In the genomic region with DNA sequence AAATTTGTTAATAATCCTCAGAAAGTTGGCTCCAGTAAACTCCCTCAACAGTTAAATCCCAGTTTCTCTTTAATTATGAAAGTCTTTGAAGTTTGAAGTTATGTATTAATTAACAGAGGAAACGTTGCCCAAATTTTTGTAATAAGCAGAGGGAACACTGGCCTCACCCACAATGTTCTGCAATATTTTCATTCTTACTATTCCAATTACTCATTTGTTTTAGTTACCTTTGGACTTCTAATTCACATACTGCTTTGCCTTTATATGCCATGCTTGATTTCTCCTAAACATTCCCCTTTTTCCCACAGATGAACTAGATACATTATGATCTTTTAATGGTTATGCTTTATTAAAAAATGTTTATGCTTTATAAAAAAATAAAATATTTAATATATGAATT, we compare ENCODE assay signal across 31 cellular contexts.
"Had no signal": no experiment of that assay in that cellular context is flagged by ENCODE, and none has a peak within 500 bp of the region (broad histone marks: within the 10 kb centered on the region; RNA-seq: fewer than 3 reads in every experiment).

No MANE protein-coding gene starts in this region.

- H3K36me3 Mint-ChIP-seq: activated CD8-positive, alpha-beta memory T cell treated with anti-CD3 and anti-CD28 coated beads, Interleukin-2, amount 10 ng/mL, durations not matched to agents 7 days and 5 days; activated naive CD4-positive, alpha-beta T cell treated with anti-CD3 and anti-CD28 coated beads, Interleukin-2, amount 50 U/mL, for 72 hours had no signal

- H3K27ac Mint-ChIP-seq: activated CD4-positive, alpha-beta memory T cell treated with anti-CD3 and anti-CD28 coated beads for 36 hours; activated CD4-positive, alpha-beta T cell treated with anti-CD3 and anti-CD28 coated beads for 36 hours; activated CD4-positive, alpha-beta T cell treated with anti-CD3 and anti-CD28 coated beads, Interleukin-2, amount 10 ng/mL, durations not matched to agents 24 days and 14 days; activated CD8-positive, alpha-beta memory T cell treated with anti-CD3 and anti-CD28 coated beads, Interleukin-2, amount 10 ng/mL, durations not matched to agents 7 days and 5 days; activated CD8-positive, alpha-beta T cell treated with anti-CD3 and anti-CD28 coated beads, Interleukin-2, amount 10 ng/mL, durations not matched to agents 7 days and 5 days; activated naive CD4-positive, alpha-beta T cell treated with anti-CD3 and anti-CD28 coated beads, Interleukin-2, amount 50 U/mL, for 72 hours; activated naive CD8-positive, alpha-beta T cell treated with anti-CD3 and anti-CD28 coated beads, Interleukin-2, amount 10 ng/mL, durations not matched to agents 7 days and 5 days; activated T-helper 17 cell treated with anti-CD3 and anti-CD28 coated beads, Interleukin-2, amount 50 U/mL, for 72 hours; dendritic cell treated with granulocyte-macrophage colony-stimulating factor and Interleukin-4, amounts not matched to agents 40 ng/mL and 50 ng/mL, for 4 days; endodermal cell had no signal

- H3K4me3 ChIP-seq: coronary artery, dorsolateral prefrontal cortex had no signal

- H3K4me3 Mint-ChIP-seq: activated CD4-positive, alpha-beta memory T cell treated with anti-CD3 and anti-CD28 coated beads for 36 hours; activated CD4-positive, alpha-beta T cell treated with anti-CD3 and anti-CD28 coated beads for 36 hours; activated CD4-positive, alpha-beta T cell treated with anti-CD3 and anti-CD28 coated beads, Interleukin-2, amount 10 ng/mL, durations not matched to agents 24 days and 14 days; activated CD8-positive, alpha-beta memory T cell treated with anti-CD3 and anti-CD28 coated beads, Interleukin-2, amount 10 ng/mL, durations not matched to agents 7 days and 5 days; activated CD8-positive, alpha-beta T cell treated with anti-CD3 and anti-CD28 coated beads, Interleukin-2, amount 10 ng/mL, durations not matched to agents 7 days and 5 days; activated naive CD8-positive, alpha-beta T cell treated with anti-CD3 and anti-CD28 coated beads, Interleukin-2, amount 10 ng/mL, durations not matched to agents 7 days and 5 days; activated T-helper 17 cell treated with anti-CD3 and anti-CD28 coated beads, Interleukin-2, amount 50 U/mL, for 72 hours; central memory CD8-positive, alpha-beta T cell; dendritic cell treated with granulocyte-macrophage colony-stimulating factor and Interleukin-4, amounts not matched to agents 40 ng/mL and 50 ng/mL, for 4 days; endodermal cell had no signal

- DNase-seq: activated CD4-positive, alpha-beta memory T cell treated with anti-CD3 and anti-CD28 coated beads for 36 hours; activated CD4-positive, alpha-beta T cell treated with anti-CD3 and anti-CD28 coated beads for 36 hours; activated CD4-positive, alpha-beta T cell treated with anti-CD3 and anti-CD28 coated beads, Interleukin-2, amount 10 ng/mL, durations not matched to agents 24 days and 14 days; activated CD4-positive, CD25-positive, alpha-beta regulatory T cell; activated CD4-positive, CD25-positive, alpha-beta regulatory T cell treated with anti-CD3 and anti-CD28 coated beads, Interleukin-2, amount 50 U/mL, for 72 hours; activated CD8-positive, alpha-beta memory T cell treated with anti-CD3 and anti-CD28 coated beads, Interleukin-2, amount 10 ng/mL, durations not matched to agents 7 days and 5 days; activated CD8-positive, alpha-beta memory T cell treated with anti-CD3 and anti-CD28 coated beads, Interleukin-2, amount 50 U/mL, for 4 hours; activated CD8-positive, alpha-beta T cell treated with anti-CD3 and anti-CD28 coated beads, Interleukin-2, amount 10 ng/mL, durations not matched to agents 7 days and 5 days; activated effector memory CD4-positive, alpha-beta T cell treated with Interleukin-2 at 50 U/mL for 16 hours; activated gamma-delta T cell treated with Interleukin-2 at 50 U/mL for 16 hours; activated naive CD4-positive, alpha-beta T cell treated with Interleukin-2 at 50 U/mL for 16 hours; activated naive CD8-positive, alpha-beta T cell treated with anti-CD3 and anti-CD28 coated beads, Interleukin-2, amount 10 ng/mL, durations not matched to agents 7 days and 5 days; activated T-cell treated with anti-CD3 and anti-CD28 coated beads, Interleukin-2, amount 50 U/mL, for 1 hour; amniotic stem cell; anterior cingulate cortex; brain microvascular endothelial cell; dorsolateral prefrontal cortex; effector memory CD4-positive, alpha-beta T cell; endodermal cell; foreskin fibroblast; head of caudate nucleus; T-helper 2 cell had no signal

- H3K4me1 Mint-ChIP-seq: activated CD4-positive, alpha-beta T cell treated with anti-CD3 and anti-CD28 coated beads, Interleukin-2, amount 10 ng/mL, durations not matched to agents 24 days and 14 days; activated CD8-positive, alpha-beta memory T cell treated with anti-CD3 and anti-CD28 coated beads, Interleukin-2, amount 10 ng/mL, durations not matched to agents 7 days and 5 days; activated naive CD8-positive, alpha-beta T cell treated with anti-CD3 and anti-CD28 coated beads, Interleukin-2, amount 10 ng/mL, durations not matched to agents 7 days and 5 days; activated T-helper 17 cell treated with anti-CD3 and anti-CD28 coated beads, Interleukin-2, amount 50 U/mL, for 72 hours; central memory CD8-positive, alpha-beta T cell had no signal

- ATAC-seq: activated CD4-positive, alpha-beta T cell treated with anti-CD3 and anti-CD28 coated beads for 36 hours; activated CD8-positive, alpha-beta memory T cell treated with anti-CD3 and anti-CD28 coated beads, Interleukin-2, amount 10 ng/mL, durations not matched to agents 7 days and 5 days; activated CD8-positive, alpha-beta T cell treated with anti-CD3 and anti-CD28 coated beads, Interleukin-2, amount 10 ng/mL, durations not matched to agents 7 days and 5 days; activated naive CD4-positive, alpha-beta T cell treated with anti-CD3 and anti-CD28 coated beads, Interleukin-2, amount 50 U/mL, for 72 hours; activated T-helper 17 cell treated with anti-CD3 and anti-CD28 coated beads, Interleukin-2, amount 50 U/mL, for 72 hours; esophagus mucosa had no signal

- H3K27ac ChIP-seq: brain microvascular endothelial cell, coronary artery had no signal

- H3K27me3 Mint-ChIP-seq: activated CD4-positive, alpha-beta memory T cell treated with anti-CD3 and anti-CD28 coated beads for 36 hours; activated CD4-positive, alpha-beta T cell treated with anti-CD3 and anti-CD28 coated beads for 36 hours; activated CD4-positive, alpha-beta T cell treated with anti-CD3 and anti-CD28 coated beads, Interleukin-2, amount 10 ng/mL, durations not matched to agents 24 days and 14 days; activated CD8-positive, alpha-beta memory T cell treated with anti-CD3 and anti-CD28 coated beads, Interleukin-2, amount 10 ng/mL, durations not matched to agents 7 days and 5 days; activated naive CD8-positive, alpha-beta T cell treated with anti-CD3 and anti-CD28 coated beads, Interleukin-2, amount 10 ng/mL, durations not matched to agents 7 days and 5 days; activated T-helper 17 cell treated with anti-CD3 and anti-CD28 coated beads, Interleukin-2, amount 50 U/mL, for 72 hours; central memory CD8-positive, alpha-beta T cell; dendritic cell treated with granulocyte-macrophage colony-stimulating factor and Interleukin-4, amounts not matched to agents 40 ng/mL and 50 ng/mL, for 4 days had no signal

- H3K9me3 Mint-ChIP-seq: activated CD4-positive, alpha-beta memory T cell treated with anti-CD3 and anti-CD28 coated beads for 36 hours; activated CD4-positive, alpha-beta T cell treated with anti-CD3 and anti-CD28 coated beads, Interleukin-2, amount 10 ng/mL, durations not matched to agents 24 days and 14 days; activated naive CD4-positive, alpha-beta T cell treated with anti-CD3 and anti-CD28 coated beads, Interleukin-2, amount 50 U/mL, for 72 hours; activated naive CD8-positive, alpha-beta T cell treated with anti-CD3 and anti-CD28 coated beads, Interleukin-2, amount 10 ng/mL, durations not matched to agents 7 days and 5 days; activated T-helper 17 cell treated with anti-CD3 and anti-CD28 coated beads, Interleukin-2, amount 50 U/mL, for 72 hours; central memory CD8-positive, alpha-beta T cell; dendritic cell treated with granulocyte-macrophage colony-stimulating factor and Interleukin-4, amounts not matched to agents 40 ng/mL and 50 ng/mL, for 4 days; endodermal cell had no signal

- H3K27me3 ChIP-seq: brain microvascular endothelial cell, dorsolateral prefrontal cortex had no signal

- FAIRE-seq: astrocyte, bronchial epithelial cell, frontal cortex had no signal
